In the genomic region with DNA sequence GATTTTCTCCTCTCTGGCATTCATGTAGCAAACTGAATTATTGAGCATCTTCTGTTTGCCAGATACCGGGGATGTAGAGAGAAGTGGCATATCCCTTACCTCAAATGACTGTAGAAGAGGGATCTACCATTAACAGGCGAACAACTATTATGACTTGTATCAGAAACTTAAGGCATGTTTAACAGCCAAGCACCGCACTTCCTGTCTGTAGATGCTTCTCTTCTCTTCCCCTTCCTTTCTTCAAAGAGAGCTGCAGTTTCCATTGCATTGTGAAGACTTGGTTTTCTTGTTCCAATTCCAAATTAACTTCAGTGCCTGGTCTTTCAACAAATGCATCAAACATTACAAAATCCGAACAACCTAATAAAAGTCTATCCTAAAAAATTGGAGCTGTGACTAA, we compare ENCODE assay signal across 23 cellular contexts. TPM values are rescaled to one million over a fixed set of nuclear protein-coding genes. Genes with fewer than 3 reads are reported as not detected.
"Had no signal": no experiment of that assay in that cellular context is flagged by ENCODE, and none has a peak within 500 bp of the region (broad histone marks: within the 10 kb centered on the region; RNA-seq: fewer than 3 reads in every experiment).

No MANE protein-coding gene starts in this region.

- H3K27me3 Mint-ChIP-seq: activated B cell treated with CpG ODN at 0.5 μM for 24 hours; activated naive CD8-positive, alpha-beta T cell treated with anti-CD3 and anti-CD28 coated beads for 36 hours; T-helper 17 cell had no signal

- H3K27ac ChIP-seq: breast epithelium had no signal

- H3K4me3 ChIP-seq: breast epithelium had no signal

- ATAC-seq: activated CD8-positive, alpha-beta T cell treated with anti-CD3 and anti-CD28 coated beads, Interleukin-2, amount 10 ng/mL, durations not matched to agents 7 days and 5 days; activated T-cell treated with anti-CD3 and anti-CD28 coated beads, Interleukin-2, amount 50 U/mL, for 4 hours; PC-3; T-helper 17 cell had no signal

- H3K4me3 Mint-ChIP-seq: activated B cell treated with CpG ODN at 0.5 μM for 24 hours; activated CD8-positive, alpha-beta T cell treated with anti-CD3 and anti-CD28 coated beads, Interleukin-2, amount 10 ng/mL, durations not matched to agents 7 days and 5 days; activated naive CD8-positive, alpha-beta T cell treated with anti-CD3 and anti-CD28 coated beads for 36 hours; activated T-cell treated with anti-CD3 and anti-CD28 coated beads, Interleukin-2, amount 50 U/mL, for 4 hours; T-helper 17 cell had no signal

- H3K36me3 ChIP-seq: breast epithelium had no signal

- H3K27me3 ChIP-seq: breast epithelium had no signal

- H3K4me1 ChIP-seq: breast epithelium had no signal

- H3K9me3 ChIP-seq: breast epithelium had no signal

- H3K27ac Mint-ChIP-seq: activated B cell treated with CpG ODN at 0.5 μM for 24 hours; activated CD8-positive, alpha-beta T cell treated with anti-CD3 and anti-CD28 coated beads, Interleukin-2, amount 10 ng/mL, durations not matched to agents 7 days and 5 days; activated naive CD8-positive, alpha-beta T cell treated with anti-CD3 and anti-CD28 coated beads for 36 hours; T-helper 17 cell had no signal

- DNase-seq: activated B cell treated with CpG ODN at 0.5 μM for 24 hours; activated CD4-positive, alpha-beta T cell treated with anti-CD3 and anti-CD28 coated beads for 1 hour; activated CD4-positive, alpha-beta T cell treated with anti-CD3 and anti-CD28 coated beads, Interleukin-2, amount 50 U/mL, for 4 hours; activated CD8-positive, alpha-beta memory T cell treated with anti-CD3 and anti-CD28 coated beads, Interleukin-2, amount 50 U/mL, for 48 hours; activated CD8-positive, alpha-beta T cell treated with anti-CD3 and anti-CD28 coated beads, Interleukin-2, amount 10 ng/mL, durations not matched to agents 7 days and 5 days; activated effector memory CD4-positive, alpha-beta T cell treated with anti-CD3 and anti-CD28 coated beads, Interleukin-2, amount 50 U/mL, for 16 hours; activated naive CD4-positive, alpha-beta T cell treated with Interleukin-2 at 50 U/mL for 16 hours; activated naive CD8-positive, alpha-beta T cell treated with anti-CD3 and anti-CD28 coated beads for 36 hours; activated T-cell treated with anti-CD3 and anti-CD28 coated beads, Interleukin-2, amount 50 U/mL, for 4 hours; aorta; central memory CD4-positive, alpha-beta T cell; NCI-H1092; NCI-H1417; NCI-H1930; NCI-H2107; NCI-H510A treated with DMSO at 0.1 percent for 48 hours; NCI-H69; NK-92 treated with Interleukin-12 subunit alpha and Interleukin-12 subunit beta, amount 100 ng/mL, for 24 hours; PC-3; SHP77; T-helper 17 cell; T-helper 9 cell had no signal

RNA-seq across cellular contexts. Expression of a gene that starts 49.3 kb away (rescaled TPM):
- total RNA-seq: activated naive CD8-positive, alpha-beta T cell treated with anti-CD3 and anti-CD28 coated beads for 36 hours had no signal
